ENCODE assay signal across 25 cellular contexts in the genomic region with DNA sequence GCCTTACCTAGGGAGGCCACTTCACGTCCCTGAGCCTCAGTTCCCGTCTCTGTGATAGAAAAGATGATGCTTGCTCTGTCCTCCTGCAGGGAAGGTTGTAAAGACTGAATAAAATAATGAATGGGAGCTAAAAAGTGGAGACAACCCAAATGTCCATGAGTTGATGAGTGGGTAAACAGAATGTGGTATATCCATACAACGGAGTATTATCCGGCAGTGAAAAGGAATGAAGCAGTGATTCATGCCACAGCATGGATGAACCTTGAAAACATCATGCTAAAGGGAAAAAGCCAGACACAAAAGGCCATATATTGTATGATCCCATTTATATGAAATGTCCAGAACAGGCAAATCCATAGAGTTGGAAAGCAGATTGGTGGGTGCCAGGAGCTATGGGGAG.
DNase-seq lines count a peak whose midpoint lies in the region; ATAC-seq, FAIRE-seq and TF ChIP-seq lines count a peak whose summit lies in the region.
"Had no signal": no experiment of that assay in that cellular context is flagged by ENCODE, and none has a peak within 500 bp of the region (broad histone marks: within the 10 kb centered on the region; RNA-seq: fewer than 3 reads in every experiment).

No MANE protein-coding gene starts in this region.

- no peak for TF ChIP-seq EP300 in H1 (IDR thresholded peaks at IDR 0.05; ENCODE audit: borderline replicate concordance in 1 of 2, low read depth in 2 of 2, low read length in 2 of 2)

- H3K79me2 ChIP-seq in OCI-LY1 (ENCODE audit: insufficient read depth, low read length): no peaks in the 10 kb centered on the region
- no peaks in the 10 kb centered on the region; a peak in 1 of 4 replicates for H3K79me2 ChIP-seq in H1 (ENCODE audit: control insufficient read depth in 1 of 2, insufficient read depth in 2 of 2, low read length in 2 of 2)

- H4K20me1 ChIP-seq in OCI-LY1 (ENCODE audit: insufficient read depth, low read length): no peaks in the 10 kb centered on the region
- peaks cover 0 to 1% of the 10 kb centered on the region in 2 experiments for H4K20me1 ChIP-seq in H1 (replicated peaks in 1 of 2; ENCODE audit: control insufficient read depth in 1 of 2, insufficient read depth in 2 of 2, low read length in 2 of 2)
- H4K20me1 ChIP-seq: BLaER1 had no signal

- H3K4me2 ChIP-seq in OCI-LY1 (ENCODE audit: low read length) (no peak overlapping the region), H1 (ENCODE audit: insufficient read depth in 1 of 2, low read depth in 2 of 2, low read length in 2 of 2) (no peak overlapping the region)

- H3K4ac ChIP-seq in H1 (replicated peaks; ENCODE audit: insufficient read length, low read depth, low read length): no peak overlapping the region

- no peaks in the 10 kb centered on the region for H3K9me2 ChIP-seq in OCI-LY1 (ENCODE audit: low read depth, low read length)

- H2BK20ac ChIP-seq in H1 (ENCODE audit: low read length): no peak overlapping the region

- no peak overlapping the region for H2BK120ac ChIP-seq in H1 (replicated peaks; ENCODE audit: low read depth, low read length)

- H3K79me1 ChIP-seq in H1 (ENCODE audit: low read depth, low read length): no peaks in the 10 kb centered on the region; the same call in 1 of the 2 replicates

- no peak for FAIRE-seq in H1 (lab: Jason Lieb, UNC)
- FAIRE-seq: A204.1, GM12878, GM12892, GM18507 had no signal

- H3K9me3 ChIP-seq in HEK293 (ENCODE audit: control insufficient read depth, insufficient read depth, low read depth, low read length) (no peaks in the 10 kb centered on the region), OCI-LY1 (ENCODE audit: low read length) (no peaks in the 10 kb centered on the region), H1 (ENCODE audit: insufficient read depth in 2 of 2, low read depth in 1 of 2, low read length in 1 of 2) (peaks cover 5 to 7% of the 10 kb centered on the region in 2 experiments; a peak in 3 of 4 replicates)
- H3K9me3 ChIP-seq: BE2C had no signal

- no peaks in the 10 kb centered on the region for H3F3A ChIP-seq in OCI-LY1 (ENCODE audit: insufficient read depth, low read length)

- TF ChIP-seq RAD21 in H1 (IDR thresholded peaks at IDR 0.05 in 1 of 2, conservative IDR thresholded peaks at IDR 0.05 in 1 of 2; ENCODE audit: low read depth in 2 of 2, low read length in 2 of 2): no peak

- no peak for TF ChIP-seq CTCF in HEK293 (tag by site-specific recombination; IDR thresholded peaks at IDR 0.05)
- no peak for TF ChIP-seq CTCF in OCI-LY1 (IDR thresholded peaks at IDR 0.05; ENCODE audit: low read length)
- no peak for TF ChIP-seq CTCF in H1 (IDR thresholded peaks at IDR 0.05; ENCODE audit: control extremely low read depth in 1 of 3, insufficient read depth in 1 of 3, low read depth in 1 of 3, low read length in 3 of 3)

- H4K5ac ChIP-seq in H1 (ENCODE audit: insufficient read length, low read depth, low read length): no peak overlapping the region

- H3K9ac ChIP-seq in OCI-LY1 (ENCODE audit: low read length) (no peak overlapping the region), H1 (replicated peaks in 1 of 4; ENCODE audit: extremely low read depth in 1 of 4, low read depth in 3 of 4, low read length in 3 of 4) (no peak overlapping the region)
- H3K9ac ChIP-seq: BLaER1 had no signal

- no peak overlapping the region for H3K18ac ChIP-seq in H1 (ENCODE audit: extremely low read depth, low read length)

- no peak overlapping the region for H3K27ac ChIP-seq in HEK293 (ENCODE audit: extremely low read depth, low read depth, low read length)
- H3K27ac ChIP-seq in OCI-LY1 (ENCODE audit: low read depth, low read length, poor library complexity, severe bottlenecking): peak overlapping the region; percentile 97
- H3K27ac ChIP-seq in H1 (ENCODE audit: low read depth, low read length): no peak overlapping the region
- H3K27ac ChIP-seq: BLaER1 had no signal

- H2AFZ ChIP-seq in OCI-LY1 (ENCODE audit: low read length) (no peak overlapping the region), H1 (ENCODE audit: low read length) (no peak overlapping the region)

- no peak for DNase-seq in H1 (ENCODE audit: low read depth in 1 of 2, low spot score in 2 of 2)
- no peak for DNase-seq in effector CD8-positive, alpha-beta T cell (lab: John Stamatoyannopoulos, UW)
- DNase-seq: 8988T; ACHN; BE2C; C1 segment of cervical spinal cord; CD4-positive, alpha-beta memory T cell; CD4-positive, CD25-positive, alpha-beta regulatory T cell; CD8-positive, alpha-beta memory T cell; COR-L47; DMS 273 treated with DMSO at 0.1 percent for 48 hours; DMS153; DMS53; DMS79; DND-41; EL; GDM1 had no signal

- H3K56ac ChIP-seq in H1 (replicated peaks; ENCODE audit: insufficient read length, low read depth, low read length): no peak overlapping the region

- H3K4me1 ChIP-seq in HEK293 (ENCODE audit: control insufficient read depth, insufficient read depth, low read length): no peaks in the 10 kb centered on the region
- peaks cover 75% of the 10 kb centered on the region for H3K4me1 ChIP-seq in OCI-LY1 (ENCODE audit: insufficient read depth, low read length, severe bottlenecking)
- H3K4me1 ChIP-seq in H1 (replicated peaks in 1 of 4; ENCODE audit: control insufficient read depth in 3 of 4, insufficient read depth in 4 of 4, low read length in 3 of 4): peaks cover 0 to 12% (median 3%) of the 10 kb centered on the region in 4 experiments; a peak in 2 of 7 replicates
- H3K4me1 ChIP-seq: BE2C had no signal

- no peak overlapping the region for H3K4me3 ChIP-seq in HEK293 (ENCODE audit: low read depth, low read length)
- H3K4me3 ChIP-seq in OCI-LY1 (ENCODE audit: low read depth, low read length, poor library complexity, severe bottlenecking): no peak overlapping the region
- H3K4me3 ChIP-seq in H1 (ENCODE audit: extremely low read depth in 1 of 4, insufficient read depth in 2 of 4, low read depth in 3 of 4, low read length in 4 of 4): no peak overlapping the region
- H3K4me3 ChIP-seq: BLaER1, GM12878 had no signal

- H4K8ac ChIP-seq in H1 (ENCODE audit: extremely low read depth, insufficient read depth, low read length): no peak overlapping the region

- H3K23ac ChIP-seq in H1 (ENCODE audit: insufficient read length): no peak overlapping the region

- no peak for ATAC-seq in HG03521 (IDR thresholded peaks at IDR 0.05; ENCODE audit: unreplicated experiment)
- ATAC-seq: GM12878 had no signal

- H3K36me3 ChIP-seq in HEK293 (ENCODE audit: control insufficient read depth in 2 of 2, insufficient read depth in 1 of 2, low read length in 2 of 2): no peaks in the 10 kb centered on the region
- no peaks in the 10 kb centered on the region; the same call in 1 of the 2 replicates for H3K36me3 ChIP-seq in OCI-LY1 (ENCODE audit: insufficient read depth, low read length)
- H3K36me3 ChIP-seq in H1 (ENCODE audit: control insufficient read depth in 2 of 4, insufficient read depth in 4 of 4, low read length in 3 of 4): no peaks in the 10 kb centered on the region
- H3K36me3 ChIP-seq: BE2C, BLaER1 had no signal

- POLR2A ChIA-PET in HEK293 (lab: Yijun Ruan, JAX): no interaction called here
- POLR2A ChIA-PET in H1 (lab: Charles Lee; ENCODE audit: partially characterized antibody): no interaction called here

- no peak overlapping the region for H2BK15ac ChIP-seq in H1 (ENCODE audit: low read length)

- CTCF ChIA-PET in HEK293 (lab: Yijun Ruan, JAX): interaction anchor here (0.6 to 0.7 kb wide), 2 partner anchors 16 to 336 kb away, joined by 3 to 4 read pairs; no protein-coding TSS in a partner anchor
- CTCF ChIA-PET in H1 (lab: Charles Lee; ENCODE audit: partially characterized antibody): interaction anchor here (0.5 to 0.8 kb wide), 3 partner anchors 69 to 1017 kb away, joined by 3 to 4 read pairs (median 4); no protein-coding TSS in a partner anchor

- H3K23me2 ChIP-seq in H1 (ENCODE audit: low read depth, low read length): no peaks in the 10 kb centered on the region

- H4K91ac ChIP-seq in H1 (replicated peaks; ENCODE audit: insufficient read length, low read length): no peak overlapping the region

- H3K27me3 ChIP-seq in OCI-LY1 (ENCODE audit: insufficient read depth, low read length) (no peaks in the 10 kb centered on the region; the same call in 1 of the 2 replicates), H1 (replicated peaks in 1 of 4; ENCODE audit: control insufficient read depth in 3 of 4, extremely low read depth in 1 of 4, insufficient read depth in 3 of 4, low read length in 3 of 4) (no peaks in the 10 kb centered on the region; a peak in 1 of 7 replicates)
- H3K27me3 ChIP-seq: BE2C, BLaER1 had no signal

- 91% methylated on average over 4 of the region's 4 CpGs; no CpG with 5 or more reads in 1 of the 2 experiments for WGBS in H1 (ENCODE audit: extremely low coverage in 1 of 2, insufficient coverage in 1 of 2, insufficient read length in 1 of 2, insufficient replicate concordance in 2 of 2, low coverage in 1 of 2, low lambda C conversion rate in 2 of 2, missing lambda C conversion rate in 1 of 2), 2 experiments

- H3K14ac ChIP-seq in H1 (ENCODE audit: insufficient read length): no peak overlapping the region

- no peak overlapping the region for H2BK5ac ChIP-seq in H1 (ENCODE audit: low read depth, low read length)

- no peak overlapping the region for H2AK5ac ChIP-seq in H1 (ENCODE audit: low read depth, low read length)

- no peak for TF ChIP-seq POLR2A in H1 (IDR thresholded peaks at IDR 0.05; ENCODE audit: control extremely low read depth in 1 of 2, low read depth in 2 of 2, low read length in 2 of 2)

- no peak overlapping the region for H2BK12ac ChIP-seq in H1 (ENCODE audit: low read depth, low read length)

TF ChIP-seq in HEK293, 187 proteins besides CTCF, POLR2A, EP300 and RAD21 (continues in another document):
- TF ChIP-seq RBAK (tag by site-specific recombination; IDR thresholded peaks at IDR 0.05): no peak
- TF ChIP-seq ZNF768 (tag by site-specific recombination; IDR thresholded peaks at IDR 0.05): no peak
- peak; percentile 75 for TF ChIP-seq ZNF146 (tag by site-specific recombination; IDR thresholded peaks at IDR 0.05)
- TF ChIP-seq ZFP69B (tag by site-specific recombination; IDR thresholded peaks at IDR 0.05): no peak
- no peak for TF ChIP-seq ZNF610 (tag by site-specific recombination; IDR thresholded peaks at IDR 0.05; ENCODE audit: borderline replicate concordance)
- TF ChIP-seq ZNF561 (tag by site-specific recombination; IDR thresholded peaks at IDR 0.05; ENCODE audit: borderline replicate concordance): no peak
- no peak for TF ChIP-seq ZNF555 (tag by site-specific recombination; conservative IDR thresholded peaks at IDR 0.05)

TF ChIP-seq in H1, 55 proteins besides CTCF, POLR2A, EP300 and RAD21:
- TF ChIP-seq CBX8 (IDR thresholded peaks at IDR 0.05; ENCODE audit: borderline replicate concordance, low read depth, low read length) (no peak), KDM1A (IDR thresholded peaks at IDR 0.05; ENCODE audit: borderline replicate concordance, low read length) (peak; percentile 33; the same call in 1 of the 2 replicates), SP4 (IDR thresholded peaks at IDR 0.05; ENCODE audit: low read length) (no peak), SP1 (IDR thresholded peaks at IDR 0.05; ENCODE audit: low read depth, low read length) (no peak), HDAC6 (IDR thresholded peaks at IDR 0.05; ENCODE audit: low read depth, low read length) (no peak), POLR2AphosphoS5 (IDR thresholded peaks at IDR 0.05; ENCODE audit: low read depth, low read length) (no peak), KDM4A (IDR thresholded peaks at IDR 0.05; ENCODE audit: low read depth, low read length, severe bottlenecking) (no peak)
TF ChIP-seq in H1: peak in this region for 1.
